In genomic region chr9:110183208-110184145, GRCh38 we compare ENCODE assay signal across 2 cellular contexts.
TF ChIP-seq lines count a peak whose summit lies in the region.

No MANE protein-coding gene starts in this region.

TF ChIP-seq in HEK293, 187 proteins besides CTCF, POLR2A, EP300 and RAD21 (continued from another document):
- TF ChIP-seq ZNF513 (tag by site-specific recombination; IDR thresholded peaks at IDR 0.05) (0 out of 2 replicates have a peak, but pooled peaks have one; percentile 38), ZNF654 (tag by site-specific recombination; IDR thresholded peaks at IDR 0.05; ENCODE audit: low read depth) (peak; percentile 84), ZNF184 (tag by site-specific recombination; IDR thresholded peaks at IDR 0.05) (no peak)
TF ChIP-seq in HEK293: peak in this region for 3.

TF ChIP-seq in GM12878, 131 proteins besides CTCF, POLR2A, EP300 and RAD21 (continued from another document):
- TF ChIP-seq SPI1 (IDR thresholded peaks at IDR 0.05; ENCODE audit: borderline replicate concordance, insufficient read depth, low read depth, low read length) (no peak), GABPA (IDR thresholded peaks at IDR 0.05; ENCODE audit: low read depth) (no peak), NFYA (IDR thresholded peaks at IDR 0.05; ENCODE audit: borderline replicate concordance, low read depth, low read length) (no peak), EED (IDR thresholded peaks at IDR 0.05; ENCODE audit: low read depth) (no peak)
